In genomic region chr1:31704261-31705079, GRCh38 we compare ENCODE assay signal across 1 cellular context.
TF ChIP-seq lines count a peak whose summit lies in the region.

No MANE protein-coding gene starts in this region.

TF ChIP-seq in H1, 55 proteins besides CTCF, POLR2A, EP300 and RAD21:
- peak; percentile 57; the same call in 1 of the 2 replicates for TF ChIP-seq BACH1 (IDR thresholded peaks at IDR 0.05; ENCODE audit: low read length)
- TF ChIP-seq BRCA1 (IDR thresholded peaks at IDR 0.05; ENCODE audit: low read depth, low read length), result no peak
- 0 out of 2 replicates have a peak, but pooled peaks have one; percentile 2 for TF ChIP-seq RBBP5 (IDR thresholded peaks at IDR 0.05; ENCODE audit: borderline replicate concordance, low read depth, low read length)
- no peak for TF ChIP-seq CHD7 (IDR thresholded peaks at IDR 0.05; ENCODE audit: insufficient replicate concordance, low read length)
